In genomic region chr15:80727596-80727995, GRCh38 we compare ENCODE assay signal across 1 cellular context.
TF ChIP-seq lines count a peak whose summit lies in the region.

No MANE protein-coding gene starts in this region.

TF ChIP-seq in IMR-90, 13 proteins besides CTCF, POLR2A, EP300 and RAD21 (continued from another document):
- TF ChIP-seq MXI1 (IDR thresholded peaks at IDR 0.05; ENCODE audit: borderline replicate concordance, low read depth, low read length) (no peak), RFX5 (IDR thresholded peaks at IDR 0.05; ENCODE audit: low read depth, low read length) (no peak), MAZ (IDR thresholded peaks at IDR 0.05; ENCODE audit: borderline replicate concordance, low read depth, low read length) (no peak), RCOR1 (IDR thresholded peaks at IDR 0.05; ENCODE audit: insufficient replicate concordance, low read length) (no peak), FOS (IDR thresholded peaks at IDR 0.05; ENCODE audit: low read depth, low read length) (no peak), SMC3 (IDR thresholded peaks at IDR 0.05; ENCODE audit: low read depth, low read length) (no peak), USF2 (IDR thresholded peaks at IDR 0.05; ENCODE audit: low read depth, low read length) (no peak), BHLHE40 (IDR thresholded peaks at IDR 0.05; ENCODE audit: low read depth, low read length) (no peak), CEBPB (IDR thresholded peaks at IDR 0.05; ENCODE audit: low read depth, low read length) (no peak), MAFK (IDR thresholded peaks at IDR 0.05; ENCODE audit: low read depth, low read length) (no peak), NFE2L2 (IDR thresholded peaks at IDR 0.05; ENCODE audit: low read depth, low read length) (no peak)
- TF ChIP-seq, protein P1, sequence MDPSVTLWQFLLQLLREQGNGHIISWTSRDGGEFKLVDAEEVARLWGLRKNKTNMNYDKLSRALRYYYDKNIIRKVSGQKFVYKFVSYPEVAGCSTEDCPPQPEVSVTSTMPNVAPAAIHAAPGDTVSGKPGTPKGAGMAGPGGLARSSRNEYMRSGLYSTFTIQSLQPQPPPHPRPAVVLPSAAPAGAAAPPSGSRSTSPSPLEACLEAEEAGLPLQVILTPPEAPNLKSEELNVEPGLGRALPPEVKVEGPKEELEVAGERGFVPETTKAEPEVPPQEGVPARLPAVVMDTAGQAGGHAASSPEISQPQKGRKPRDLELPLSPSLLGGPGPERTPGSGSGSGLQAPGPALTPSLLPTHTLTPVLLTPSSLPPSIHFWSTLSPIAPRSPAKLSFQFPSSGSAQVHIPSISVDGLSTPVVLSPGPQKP (IDR thresholded peaks at IDR 0.05; ENCODE audit: borderline replicate concordance, low read depth, low read length), result no peak
